ENCODE assay signal across 2 cellular contexts in the genomic region with DNA sequence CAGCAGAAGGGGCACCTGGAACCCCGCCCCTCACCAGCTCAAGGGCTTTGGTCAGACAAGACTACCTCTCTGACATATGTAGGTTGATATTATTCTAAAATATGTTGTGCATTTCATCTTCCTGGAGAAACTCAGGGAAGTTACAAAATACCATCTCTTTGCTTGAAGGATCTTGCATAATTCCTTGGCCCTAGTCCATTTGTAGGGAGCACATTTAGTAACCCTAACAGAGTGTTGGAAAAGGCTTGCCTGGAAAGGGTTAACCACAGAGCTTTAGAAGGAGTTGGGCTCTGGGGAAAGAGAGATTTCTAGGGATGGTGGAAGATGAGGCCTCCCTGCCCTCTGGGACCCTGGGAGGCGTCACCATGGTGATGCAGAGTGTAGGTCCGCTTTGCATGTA.
TF ChIP-seq lines count a peak whose summit lies in the region.

No MANE protein-coding gene starts in this region.

TF ChIP-seq in IMR-90, 13 proteins besides CTCF, POLR2A, EP300 and RAD21:
- peak; percentile 82 for TF ChIP-seq CEBPB (IDR thresholded peaks at IDR 0.05; ENCODE audit: low read depth, low read length)
- no peak for TF ChIP-seq NFE2L2 (IDR thresholded peaks at IDR 0.05; ENCODE audit: low read depth, low read length)
- no peak for TF ChIP-seq RFX5 (IDR thresholded peaks at IDR 0.05; ENCODE audit: low read depth, low read length)

TF ChIP-seq in HepG2, 621 proteins besides CTCF, POLR2A, EP300 and RAD21:
- TF ChIP-seq ZNF652 (CRISPR knock-in tag; IDR thresholded peaks at IDR 0.05; ENCODE audit: borderline replicate concordance, low read depth) (0 out of 2 replicates have a peak, but pooled peaks have one; percentile 10), ZNF337 (CRISPR knock-in tag; IDR thresholded peaks at IDR 0.05; ENCODE audit: borderline replicate concordance, low read depth) (no peak)
